17 cellular contexts compared by ENCODE assay signal in genomic region chr2:28442328-28442727, GRCh38.
"Had no signal": no experiment of that assay in that cellular context is flagged by ENCODE, and none has a peak within 500 bp of the region (broad histone marks: within the 10 kb centered on the region; RNA-seq: fewer than 3 reads in every experiment).

No MANE protein-coding gene starts in this region.

- DNase-seq: activated CD4-positive, alpha-beta memory T cell treated with anti-CD3 and anti-CD28 coated beads, Interleukin-2, amount 10 ng/mL, durations not matched to agents 7 days and 5 days; activated CD4-positive, alpha-beta T cell treated with anti-CD3 and anti-CD28 coated beads for 36 hours; activated CD8-positive, alpha-beta memory T cell treated with anti-CD3 and anti-CD28 coated beads, Interleukin-2, amount 10 ng/mL, durations not matched to agents 7 days and 5 days; activated naive CD4-positive, alpha-beta T cell treated with anti-CD3 and anti-CD28 coated beads for 36 hours; colonic mucosa; left colon; lower lobe of right lung; nephron progenitor cell; nucleus accumbens; posterior cingulate gyrus; retina; spleen; stimulated activated naive CD4-positive, alpha-beta T cell; upper lobe of right lung had no signal

- H3K27ac ChIP-seq: colonic mucosa, esophagus muscularis mucosa, lower lobe of right lung, spleen, upper lobe of right lung had no signal

- ATAC-seq: activated CD4-positive, alpha-beta T cell treated with anti-CD3 and anti-CD28 coated beads for 36 hours; activated CD8-positive, alpha-beta memory T cell treated with anti-CD3 and anti-CD28 coated beads, Interleukin-2, amount 10 ng/mL, durations not matched to agents 7 days and 5 days; left colon; lower lobe of right lung; upper lobe of right lung had no signal

- H3K4me3 ChIP-seq: colonic mucosa, esophagus muscularis mucosa, lower lobe of right lung, spleen, upper lobe of right lung had no signal

- H3K27me3 ChIP-seq: colonic mucosa, esophagus muscularis mucosa, spleen, upper lobe of right lung had no signal

- H3K36me3 ChIP-seq: colonic mucosa, esophagus muscularis mucosa, lower lobe of right lung, spleen, upper lobe of right lung had no signal

- H3K4me1 ChIP-seq: colonic mucosa, upper lobe of right lung had no signal

- FAIRE-seq: endometrium, TTC549 had no signal

- H3K9me3 ChIP-seq: colonic mucosa, esophagus muscularis mucosa, lower lobe of right lung, spleen, upper lobe of right lung had no signal
